Comparison of ENCODE assay signal across 20 cellular contexts in the genomic region with DNA sequence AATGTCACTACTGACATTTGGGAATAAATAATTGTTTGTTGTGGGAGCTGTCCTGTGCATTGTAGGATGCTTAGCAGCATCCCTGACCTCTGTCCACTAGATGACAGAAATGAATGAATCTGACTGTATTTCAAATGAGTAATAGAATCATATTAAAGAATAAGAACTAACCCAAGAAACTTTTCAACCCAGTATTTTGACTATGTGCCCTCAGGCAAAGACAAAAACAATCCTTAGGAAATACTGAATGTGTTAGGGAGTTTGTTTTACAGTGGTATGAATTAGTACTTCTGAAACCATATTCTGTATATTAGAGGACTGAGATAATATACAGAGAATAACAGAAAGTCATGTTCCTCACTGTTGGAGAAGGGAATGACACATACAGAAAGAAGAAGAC.
"Had no signal": no experiment of that assay in that cellular context is flagged by ENCODE, and none has a peak within 500 bp of the region (broad histone marks: within the 10 kb centered on the region; RNA-seq: fewer than 3 reads in every experiment).

No MANE protein-coding gene starts in this region.

- ATAC-seq: left colon; left lung; lower lobe of right lung; naive thymus-derived CD8-positive, alpha-beta T cell; pancreas; right cardiac atrium; sciatic nerve; stimulated activated effector memory CD8-positive, alpha-beta T cell treated with anti-CD3 and anti-CD28 coated beads, Interleukin-12 subunit alpha, Interleukin-12 subunit beta, amount 100 ng/mL, for 72 hours had no signal

- DNase-seq: hypothalamus; immature natural killer cell; kidney; left colon; left lung; lower lobe of right lung; mammary epithelial cell; mesenchymal stem cell; naive thymus-derived CD8-positive, alpha-beta T cell; nucleus accumbens; pancreas; posterior cingulate gyrus; retina; right cardiac atrium; stimulated activated CD4-positive, alpha-beta T cell treated with anti-CD3 and anti-CD28 coated beads, Interleukin-12 subunit alpha, Interleukin-12 subunit beta, amount 100 ng/mL, for 4 hours; stimulated activated CD4-positive, alpha-beta T cell treated with anti-CD3 and anti-CD28 coated beads, Interleukin-4, amount 100 ng/mL, for 24 hours; stimulated activated naive CD4-positive, alpha-beta T cell; uterus had no signal
